In genomic region chr1:58249729-58250586, GRCh38 we compare ENCODE assay signal across 9 cellular contexts.
DNase-seq lines count a peak whose midpoint lies in the region; ATAC-seq and TF ChIP-seq lines count a peak whose summit lies in the region.
"Had no signal": no experiment of that assay in that cellular context is flagged by ENCODE, and none has a peak within 500 bp of the region (broad histone marks: within the 10 kb centered on the region; RNA-seq: fewer than 3 reads in every experiment).

No MANE protein-coding gene starts in this region.

- in situ Hi-C loops in IMR-90 (cut with MboI; ENCODE audit: low sequenced_read_pairs): no loop called here

- no peak overlapping the region for H4K8ac ChIP-seq in IMR-90 (ENCODE audit: low read depth in 2 of 2, low read length in 2 of 2)

- H2BK20ac ChIP-seq in IMR-90 (ENCODE audit: low read depth, low read length): no peak overlapping the region

- H4K5ac ChIP-seq in IMR-90 (ENCODE audit: low read depth, low read length): no peak overlapping the region

- H3K9me3 ChIP-seq in IMR-90 (ENCODE audit: control insufficient read depth, insufficient read depth, low read length) (no peaks in the 10 kb centered on the region), psoas muscle (no peaks in the 10 kb centered on the region)

- no peak overlapping the region for H2AK9ac ChIP-seq in IMR-90 (replicated peaks; ENCODE audit: low read depth, low read length, poor library complexity)

- H4K20me1 ChIP-seq in IMR-90 (ENCODE audit: insufficient read depth, low read length): no peaks in the 10 kb centered on the region

- no peak overlapping the region for H3K23ac ChIP-seq in IMR-90 (ENCODE audit: low read depth, low read length)

- H3K9me1 ChIP-seq in IMR-90 (ENCODE audit: insufficient read depth, low read length): no peaks in the 10 kb centered on the region

- H2BK120ac ChIP-seq in IMR-90 (ENCODE audit: low read depth, low read length): no peak overlapping the region

- H3K36me3 ChIP-seq in IMR-90 (ENCODE audit: control insufficient read depth, insufficient read depth, low read length) (no peaks in the 10 kb centered on the region), psoas muscle (ENCODE audit: insufficient read depth in 1 of 2, low read depth in 1 of 2) (no peaks in the 10 kb centered on the region)

- no peak overlapping the region for H3K18ac ChIP-seq in IMR-90 (ENCODE audit: low read depth, low read length)

- H3K27ac ChIP-seq in IMR-90 (ENCODE audit: insufficient read depth, low read length): no peak overlapping the region
- H3K27ac ChIP-seq in psoas muscle: no peak overlapping the region
- H3K27ac ChIP-seq: skin epidermis had no signal

- no peak overlapping the region for H4K91ac ChIP-seq in IMR-90 (ENCODE audit: insufficient read depth, low read depth, low read length)

- CTCF ChIA-PET in IMR-90 (lab: Yijun Ruan, JAX): no interaction called here

- BruUV-seq in IMR-90 (replicated peaks; lab: Mats Ljungman, UMichigan): no TSS peak

- no peak overlapping the region for H3K14ac ChIP-seq in IMR-90 (replicated peaks; ENCODE audit: low read depth, low read length)

- H3K4me3 ChIP-seq in GM12865 (ENCODE audit: low read depth, low read length): no peak overlapping the region
- H3K4me3 ChIP-seq in IMR-90 (ENCODE audit: insufficient read depth, low read depth, low read length): no peak overlapping the region
- peak overlapping the region; percentile 57 for H3K4me3 ChIP-seq in psoas muscle

- no peak overlapping the region for H2BK15ac ChIP-seq in IMR-90 (ENCODE audit: low read depth, low read length)

- H2AFZ ChIP-seq in IMR-90 (replicated peaks; ENCODE audit: low read length, poor library complexity): peak overlapping the region; percentile 75

- no peak for TF ChIP-seq RAD21 in IMR-90 (IDR thresholded peaks at IDR 0.05; ENCODE audit: low read length)

- ATAC-seq in IMR-90 (ENCODE audit: low read depth) (peak; percentile 75), psoas muscle (peak; percentile 40 to 55 (median 46))

- TF ChIP-seq POLR2A in IMR-90 (IDR thresholded peaks at IDR 0.05; ENCODE audit: low read depth, low read length): no peak

- dilution Hi-C loops in IMR-90 (cut with HindIII; ENCODE audit: low sequenced_read_pairs, unreplicated experiment): no loop called here

- peak; percentile 37 for DNase-seq in GM12865 (ENCODE audit: low read depth)
- peak; percentile 11 for DNase-seq in IMR-90
- DNase-seq in amygdala (lab: John Stamatoyannopoulos, UW): peak in 38 of 56 donors; percentile 4 to 71 (median 35)
- peak; percentile 14 for DNase-seq in hepatic stellate cell (ENCODE audit: low spot score)
- DNase-seq in psoas muscle: peak in 1 of 2 donors; percentile 50
- no peak for DNase-seq in GOT3 (lab: John Stamatoyannopoulos, UW)
- no peak for DNase-seq in dedifferentiated amniotic fluid mesenchymal stem cell (ENCODE audit: extremely low spot score)
- no peak for DNase-seq in activated CD4-positive, alpha-beta T cell treated with anti-CD3 and anti-CD28 coated beads, Interleukin-2, amount 50 U/mL, for 4 hours

- intact Hi-C loops in IMR-90 (cut with micrococcal nuclease): no loop called here
- intact Hi-C loops in psoas muscle (cut with DNase I): no loop called here

- POLR2A ChIA-PET in IMR-90 (lab: Charles Lee; ENCODE audit: unreplicated experiment): no interaction called here

- TF ChIP-seq CTCF in GM12865 (IDR thresholded peaks at IDR 0.05; ENCODE audit: insufficient read depth, low read depth, low read length, missing control alignments): no peak
- no peak for TF ChIP-seq CTCF in IMR-90 (conservative IDR thresholded peaks at IDR 0.05; ENCODE audit: low read depth, low read length)
- no peak for TF ChIP-seq CTCF in psoas muscle (IDR thresholded peaks at IDR 0.05)

- no peak overlapping the region for H3K56ac ChIP-seq in IMR-90 (ENCODE audit: extremely low read depth, insufficient read depth, low read length)

- H2BK5ac ChIP-seq in IMR-90 (ENCODE audit: low read depth, low read length, poor library complexity, severe bottlenecking): no peak overlapping the region

- H3K27me3 ChIP-seq in IMR-90 (ENCODE audit: control insufficient read depth, insufficient read depth, low read length) (peaks cover 27% of the 10 kb centered on the region), psoas muscle (ENCODE audit: insufficient read depth in 3 of 3, low read length in 2 of 3) (peaks cover 0 to 52% (median 16%) of the 10 kb centered on the region in 3 donors)

- no peaks in the 10 kb centered on the region for H3K79me1 ChIP-seq in IMR-90 (ENCODE audit: low read depth in 1 of 2, low read length in 2 of 2)

- H3K9ac ChIP-seq in IMR-90 (ENCODE audit: low read depth, low read length): no peak overlapping the region

- H3K4ac ChIP-seq in IMR-90 (ENCODE audit: low read depth, low read length): no peak overlapping the region

- peak overlapping the region; percentile 36 for H3K4me2 ChIP-seq in IMR-90 (ENCODE audit: low read depth, low read length)

- no peak overlapping the region for H2AK5ac ChIP-seq in IMR-90 (ENCODE audit: low read depth, low read length)

- 1% methylated on average over 50 of the region's 82 CpGs; no CpG with 5 or more reads in 1 of the 2 experiments for WGBS in IMR-90 (ENCODE audit: extremely low coverage in 2 of 2, insufficient read length in 1 of 2), 2 experiments
- 1% methylated on average over 67 to 82 of the region's 82 CpGs for WGBS in psoas muscle, 3 donors

- no peaks in the 10 kb centered on the region for H3K4me1 ChIP-seq in IMR-90 (ENCODE audit: control insufficient read depth, insufficient read depth, low read length)
- H3K4me1 ChIP-seq in psoas muscle: peaks cover 19% of the 10 kb centered on the region

TF ChIP-seq in IMR-90, 13 proteins besides CTCF, POLR2A, EP300 and RAD21:
- TF ChIP-seq FOS (IDR thresholded peaks at IDR 0.05; ENCODE audit: low read depth, low read length) (no peak), MAZ (IDR thresholded peaks at IDR 0.05; ENCODE audit: borderline replicate concordance, low read depth, low read length) (no peak), RFX5 (IDR thresholded peaks at IDR 0.05; ENCODE audit: low read depth, low read length) (no peak), MXI1 (IDR thresholded peaks at IDR 0.05; ENCODE audit: borderline replicate concordance, low read depth, low read length) (no peak), ELK1 (IDR thresholded peaks at IDR 0.05; ENCODE audit: borderline replicate concordance, low read depth, low read length) (no peak)
- TF ChIP-seq, protein P1, sequence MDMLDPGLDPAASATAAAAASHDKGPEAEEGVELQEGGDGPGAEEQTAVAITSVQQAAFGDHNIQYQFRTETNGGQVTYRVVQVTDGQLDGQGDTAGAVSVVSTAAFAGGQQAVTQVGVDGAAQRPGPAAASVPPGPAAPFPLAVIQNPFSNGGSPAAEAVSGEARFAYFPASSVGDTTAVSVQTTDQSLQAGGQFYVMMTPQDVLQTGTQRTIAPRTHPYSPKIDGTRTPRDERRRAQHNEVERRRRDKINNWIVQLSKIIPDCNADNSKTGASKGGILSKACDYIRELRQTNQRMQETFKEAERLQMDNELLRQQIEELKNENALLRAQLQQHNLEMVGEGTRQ (IDR thresholded peaks at IDR 0.05; ENCODE audit: low read depth, low read length): no peak

Comparison
In these comparisons a context has a peak if more than half of its experiments do, and no peak if none do; other contexts are left out.
1. DNase-seq: peak in GM12865 (single experiment), IMR-90 (single experiment), amygdala (38 of 56) and hepatic stellate cell (single experiment); none in GOT3 (single experiment), dedifferentiated amniotic fluid mesenchymal stem cell (single experiment) and activated CD4-positive, alpha-beta T cell treated with anti-CD3 and anti-CD28 coated beads, Interleukin-2, amount 50 U/mL, for 4 hours (0 of 2).